8 cellular contexts compared by ENCODE assay signal in genomic region chr6:125906158-125906998, GRCh38. TPM values are rescaled to one million over a fixed set of nuclear protein-coding genes. Genes with fewer than 3 reads are reported as not detected.
DNase-seq lines count a peak whose midpoint lies in the region; ATAC-seq and TF ChIP-seq lines count a peak whose summit lies in the region.

No MANE protein-coding gene starts in this region.

- H3K27ac ChIP-seq in DOHH2 (ENCODE audit: low read depth, low read length), result no peak overlapping the region
- no peak overlapping the region for H3K27ac ChIP-seq in WERI-Rb-1
- H3K27ac ChIP-seq in coronary artery, result no peak overlapping the region

- H3K4me1 ChIP-seq in DOHH2 (ENCODE audit: control insufficient read depth, low read length), result no peaks in the 10 kb centered on the region

- no peak overlapping the region for H3K4me2 ChIP-seq in DOHH2 (ENCODE audit: low read length)

- peak overlapping the region in 1 of 6 donors; percentile 79 for H3K27ac Mint-ChIP-seq in naive B cell

- H3K9me3 ChIP-seq in DOHH2 (ENCODE audit: control insufficient read depth, insufficient read depth, low read length) (no peaks in the 10 kb centered on the region), WERI-Rb-1 (ENCODE audit: severe bottlenecking) (peaks cover 5% of the 10 kb centered on the region)

- no peaks in the 10 kb centered on the region for H3K9me3 Mint-ChIP-seq in naive B cell

- H3K4me3 ChIP-seq in DOHH2 (ENCODE audit: low read length), result no peak overlapping the region
- H3K4me3 ChIP-seq in WERI-Rb-1 (ENCODE audit: low read depth, low read length), result no peak overlapping the region
- no peak overlapping the region for H3K4me3 ChIP-seq in coronary artery

- H3K4me1 Mint-ChIP-seq in naive B cell, result peaks cover 0 to 10% (median 5%) of the 10 kb centered on the region in 3 donors

- H3K36me3 Mint-ChIP-seq in naive B cell, result no peaks in the 10 kb centered on the region

- H4K20me1 ChIP-seq in DOHH2 (ENCODE audit: control insufficient read depth, insufficient read depth, low read depth, low read length), result no peaks in the 10 kb centered on the region

- ATAC-seq in naive B cell (ENCODE audit: low read depth in 2 of 2) (peak; percentile 45 to 58), GM19328 (IDR thresholded peaks at IDR 0.05; ENCODE audit: unreplicated experiment) (no peak), HG03521 (IDR thresholded peaks at IDR 0.05; ENCODE audit: unreplicated experiment) (no peak)

- peaks cover 54% of the 10 kb centered on the region for H3K36me3 ChIP-seq in DOHH2 (ENCODE audit: control insufficient read depth, low read length)
- no peaks in the 10 kb centered on the region for H3K36me3 ChIP-seq in WERI-Rb-1

- peak; percentile 50 for DNase-seq in HT-29 (ENCODE audit: low spot score)
- DNase-seq in WERI-Rb-1, result peak; percentile 42
- DNase-seq in coronary artery (ENCODE audit: low spot score), result no peak
- DNase-seq in naive B cell, result no peak
- no peak for DNase-seq in Ammon's horn (ENCODE audit: low spot score)

- H3K27me3 ChIP-seq in DOHH2 (ENCODE audit: control insufficient read depth, low read length), result no peaks in the 10 kb centered on the region
- H3K27me3 ChIP-seq in WERI-Rb-1 (ENCODE audit: insufficient read depth, low read depth, severe bottlenecking), result no peaks in the 10 kb centered on the region

- no peaks in the 10 kb centered on the region for H3F3A ChIP-seq in DOHH2 (ENCODE audit: control insufficient read depth, insufficient read depth)

- H3K4me3 Mint-ChIP-seq in naive B cell, result peak overlapping the region in 1 of 8 donors; percentile 2

- no peaks in the 10 kb centered on the region for H3K27me3 Mint-ChIP-seq in naive B cell

- TF ChIP-seq CTCF in DOHH2 (IDR thresholded peaks at IDR 0.05; ENCODE audit: low read depth, low read length, poor library complexity, severe bottlenecking) (peak; percentile 90), WERI-Rb-1 (IDR thresholded peaks at IDR 0.05; ENCODE audit: low read depth, low read length) (peak; percentile 82), coronary artery (IDR thresholded peaks at IDR 0.05) (peak; percentile 57)

- H3K79me2 ChIP-seq in DOHH2 (ENCODE audit: control insufficient read depth, low read length), result no peaks in the 10 kb centered on the region

- no peaks in the 10 kb centered on the region for H3K9me2 ChIP-seq in DOHH2 (replicated peaks; ENCODE audit: control insufficient read depth, low read length)

RNA-seq across cellular contexts. Expression of gene HINT3, which starts 50.2 kb away (rescaled TPM):
- 7.1 and 8.9 TPM in 2 replicates for total RNA-seq in HT-29 (2014; rRNA removed; shearing (Covaris generic))
- polyA plus RNA-seq in naive B cell (ENCODE audit: low read depth in 6 of 6), result 10 to 100 TPM; 12.1 to 17.8 (median 15.3) TPM

Comparison
In these comparisons a context has a peak if more than half of its experiments do, and no peak if none do; other contexts are left out.
1. DNase-seq: peak in HT-29 (single experiment) and WERI-Rb-1 (single experiment); none in coronary artery (single experiment), naive B cell (single experiment) and Ammon's horn (single experiment).
2. ATAC-seq: peak in naive B cell (2 of 2); none in GM19328 (single experiment) and HG03521 (single experiment).
3. Peak in every context shown above with its lines, with median percentiles within 50 percentile points of each other: CTCF ChIP-seq.